Comparison of ENCODE assay signal across 16 cellular contexts in the genomic region with DNA sequence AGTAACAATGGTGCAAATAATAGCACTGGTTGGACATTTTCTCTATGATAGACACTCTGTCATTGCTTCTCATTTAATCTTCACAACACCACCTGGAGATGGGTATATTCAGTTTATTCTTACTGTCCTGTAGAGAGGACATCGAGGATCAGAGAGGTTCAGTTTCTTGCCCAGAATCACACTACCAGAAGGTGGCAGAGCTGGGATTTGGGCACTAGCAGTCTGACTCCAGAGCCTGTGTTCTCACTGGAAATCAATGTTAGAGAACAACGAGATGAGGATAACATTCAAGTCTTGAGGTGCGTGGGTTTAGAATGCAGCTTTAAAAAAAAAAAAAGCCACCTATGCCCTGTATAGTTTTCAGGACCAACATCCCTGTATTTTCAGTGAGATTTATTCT.
A peak's percentile ranks its signal among the peaks of the same experiment; 100 is the strongest.
DNase-seq lines count a peak whose midpoint lies in the region; ATAC-seq, FAIRE-seq and TF ChIP-seq lines count a peak whose summit lies in the region.
"Had no signal": no experiment of that assay in that cellular context is flagged by ENCODE, and none has a peak within 500 bp of the region (broad histone marks: within the 10 kb centered on the region; RNA-seq: fewer than 3 reads in every experiment).

No MANE protein-coding gene starts in this region.

- H3K9me3 ChIP-seq in H1 (ENCODE audit: insufficient read depth in 2 of 2, low read depth in 1 of 2, low read length in 1 of 2) (peaks cover 9 to 11% of the 10 kb centered on the region in 2 experiments), mucosa of descending colon (no peaks in the 10 kb centered on the region)
- H3K9me3 ChIP-seq: BLaER1, Peyer's patch had no signal

- no peak for FAIRE-seq in H1 (lab: Jason Lieb, UNC)
- FAIRE-seq: GM12891 had no signal

- no peak overlapping the region for H2BK120ac ChIP-seq in H1 (replicated peaks; ENCODE audit: low read depth, low read length)

- no peak overlapping the region for H2BK5ac ChIP-seq in H1 (ENCODE audit: low read depth, low read length)

- H3K36me3 Mint-ChIP-seq in Calu3 (ENCODE audit: insufficient read depth, unreplicated experiment) (no peaks in the 10 kb centered on the region), HFFc6 (ENCODE audit: low read depth) (no peaks in the 10 kb centered on the region)
- H3K36me3 Mint-ChIP-seq in activated CD4-positive, alpha-beta T cell treated with anti-CD3 and anti-CD28 coated beads for 36 hours (ENCODE audit: low read depth), result no peaks in the 10 kb centered on the region

- peak; percentile 38 to 51 for TF ChIP-seq RAD21 in H1 (IDR thresholded peaks at IDR 0.05 in 1 of 2, conservative IDR thresholded peaks at IDR 0.05 in 1 of 2; ENCODE audit: low read depth in 2 of 2, low read length in 2 of 2)

- POLR2A ChIA-PET in H1 (lab: Charles Lee; ENCODE audit: partially characterized antibody), result no interaction called here
- POLR2A ChIA-PET in activated CD4-positive, alpha-beta T cell treated with anti-CD3 and anti-CD28 coated beads for 36 hours (lab: Charles Lee), result no interaction called here

- no peak overlapping the region for H3K56ac ChIP-seq in H1 (replicated peaks; ENCODE audit: insufficient read length, low read depth, low read length)

- TF ChIP-seq EP300 in H1 (IDR thresholded peaks at IDR 0.05; ENCODE audit: borderline replicate concordance in 1 of 2, low read depth in 2 of 2, low read length in 2 of 2), result no peak

- no peak overlapping the region for H4K8ac ChIP-seq in H1 (ENCODE audit: extremely low read depth, insufficient read depth, low read length)

- no peak overlapping the region for H3K4me2 ChIP-seq in H1 (ENCODE audit: insufficient read depth in 1 of 2, low read depth in 2 of 2, low read length in 2 of 2)
- H3K4me2 ChIP-seq: BLaER1 had no signal

- no peak overlapping the region for H2BK20ac ChIP-seq in H1 (ENCODE audit: low read length)

- H4K5ac ChIP-seq in H1 (ENCODE audit: insufficient read length, low read depth, low read length), result no peak overlapping the region

- no peak overlapping the region for H3K14ac ChIP-seq in H1 (ENCODE audit: insufficient read length)

- H2BK15ac ChIP-seq in H1 (ENCODE audit: low read length), result no peak overlapping the region

- no peak overlapping the region for H3K23ac ChIP-seq in H1 (ENCODE audit: insufficient read length)

- H2BK12ac ChIP-seq in H1 (ENCODE audit: low read depth, low read length), result no peak overlapping the region

- H3K9me3 Mint-ChIP-seq in Calu3 (ENCODE audit: low read depth, unreplicated experiment) (peaks cover 5% of the 10 kb centered on the region), HFFc6 (no peaks in the 10 kb centered on the region)
- peaks cover 2% of the 10 kb centered on the region for H3K9me3 Mint-ChIP-seq in activated CD4-positive, alpha-beta T cell treated with anti-CD3 and anti-CD28 coated beads for 36 hours (ENCODE audit: low read depth)

- no peaks in the 10 kb centered on the region for H3K79me2 ChIP-seq in H1 (ENCODE audit: control insufficient read depth in 1 of 2, insufficient read depth in 2 of 2, low read length in 2 of 2)

- H3K4me1 Mint-ChIP-seq in Calu3 (ENCODE audit: low read depth, unreplicated experiment) (no peaks in the 10 kb centered on the region), HFFc6 (ENCODE audit: low read depth) (no peaks in the 10 kb centered on the region)
- no peaks in the 10 kb centered on the region for H3K4me1 Mint-ChIP-seq in activated CD4-positive, alpha-beta T cell treated with anti-CD3 and anti-CD28 coated beads for 36 hours

- no peak overlapping the region for H3K27ac ChIP-seq in H1 (ENCODE audit: low read depth, low read length)
- H3K27ac ChIP-seq: BLaER1, Peyer's patch had no signal

- intact Hi-C loops in Calu3 (cut with micrococcal nuclease; ENCODE audit: unreplicated experiment) (no loop called here), mucosa of descending colon (cut with DNase I, micrococcal nuclease) (no loop called here)
- intact Hi-C loops in activated CD4-positive, alpha-beta T cell treated with anti-CD3 and anti-CD28 coated beads for 36 hours (cut with DNase I, micrococcal nuclease), result no loop called here

- H3K18ac ChIP-seq in H1 (ENCODE audit: extremely low read depth, low read length), result no peak overlapping the region

- H3K4me1 ChIP-seq in H1 (replicated peaks in 1 of 4; ENCODE audit: control insufficient read depth in 3 of 4, insufficient read depth in 4 of 4, low read length in 3 of 4) (no peaks in the 10 kb centered on the region), mucosa of descending colon (ENCODE audit: low read depth) (no peaks in the 10 kb centered on the region)
- H3K4me1 ChIP-seq: BLaER1, Peyer's patch had no signal

- no peak overlapping the region for H3K4me3 Mint-ChIP-seq in Calu3 (ENCODE audit: low read depth, unreplicated experiment)
- no peak overlapping the region for H3K4me3 Mint-ChIP-seq in HFFc6
- H3K4me3 Mint-ChIP-seq in activated CD4-positive, alpha-beta T cell treated with anti-CD3 and anti-CD28 coated beads for 36 hours, result no peak overlapping the region

- no peaks in the 10 kb centered on the region for H3K79me1 ChIP-seq in H1 (ENCODE audit: low read depth, low read length)

- H3K36me3 ChIP-seq in H1 (ENCODE audit: control insufficient read depth in 2 of 4, insufficient read depth in 4 of 4, low read length in 3 of 4), result no peaks in the 10 kb centered on the region
- no peaks in the 10 kb centered on the region for H3K36me3 ChIP-seq in mucosa of descending colon (ENCODE audit: low read depth)
- H3K36me3 ChIP-seq: BLaER1, Peyer's patch had no signal

- peak; percentile 5 for DNase-seq in Calu3
- DNase-seq in HFFc6, result no peak
- no peak for DNase-seq in H1 (ENCODE audit: low read depth in 1 of 2, low spot score in 2 of 2)
- DNase-seq in mucosa of descending colon, result peak in 1 of 3 donors; percentile 18
- DNase-seq in activated CD4-positive, alpha-beta T cell treated with anti-CD3 and anti-CD28 coated beads for 36 hours, result no peak
- no peak for DNase-seq in NCI-H146 treated with DMSO at 0.1 percent for 48 hours (lab: John Stamatoyannopoulos, UW; ENCODE audit: unreplicated experiment)
- DNase-seq: KBM-7, NCI-H1092, NCI-H1694, NCI-H446, NCI-H774, Peyer's patch, Right ventricle myocardium superior had no signal

- no peak overlapping the region for H3K4ac ChIP-seq in H1 (replicated peaks; ENCODE audit: insufficient read length, low read depth, low read length)

- H4K91ac ChIP-seq in H1 (replicated peaks; ENCODE audit: insufficient read length, low read length), result no peak overlapping the region

- no peaks in the 10 kb centered on the region for H3K27me3 Mint-ChIP-seq in Calu3 (ENCODE audit: unreplicated experiment)
- H3K27me3 Mint-ChIP-seq in HFFc6 (ENCODE audit: insufficient read depth), result no peaks in the 10 kb centered on the region; the same call in 1 of the 2 replicates
- H3K27me3 Mint-ChIP-seq in activated CD4-positive, alpha-beta T cell treated with anti-CD3 and anti-CD28 coated beads for 36 hours, result peaks cover 3% of the 10 kb centered on the region

- no TSS peak for BruUV-seq in Calu3 (replicated peaks; lab: Mats Ljungman, UMichigan)

- TF ChIP-seq CTCF in Calu3 (IDR thresholded peaks at IDR 0.05; ENCODE audit: unreplicated experiment), result no peak
- TF ChIP-seq CTCF in HFFc6 (IDR thresholded peaks at IDR 0.05), result peak; percentile 25; the same call in 1 of the 2 replicates
- TF ChIP-seq CTCF in H1 (IDR thresholded peaks at IDR 0.05; ENCODE audit: control extremely low read depth in 1 of 3, insufficient read depth in 1 of 3, low read depth in 1 of 3, low read length in 3 of 3), result peak in 2 of 3 experiments; percentile 22 to 23; a peak in 1 of 4 replicates
- no peak for TF ChIP-seq CTCF in mucosa of descending colon (IDR thresholded peaks at IDR 0.05)

- no peaks in the 10 kb centered on the region for H3K23me2 ChIP-seq in H1 (ENCODE audit: low read depth, low read length)

- ATAC-seq in mucosa of descending colon (peak; percentile 22), HG02610 (IDR thresholded peaks at IDR 0.05; ENCODE audit: unreplicated experiment) (no peak)
- no peak for ATAC-seq in activated CD4-positive, alpha-beta T cell treated with anti-CD3 and anti-CD28 coated beads for 36 hours

- WGBS in H1 (ENCODE audit: extremely low coverage in 1 of 2, insufficient coverage in 1 of 2, insufficient read length in 1 of 2, insufficient replicate concordance in 2 of 2, low coverage in 1 of 2, low lambda C conversion rate in 2 of 2, missing lambda C conversion rate in 1 of 2), 2 experiments, result 80% methylated on average over 3 of the region's 3 CpGs; no CpG with 5 or more reads in 1 of the 2 experiments

- H3K9ac ChIP-seq in H1 (replicated peaks in 1 of 4; ENCODE audit: extremely low read depth in 1 of 4, low read depth in 3 of 4, low read length in 3 of 4), result no peak overlapping the region
- H3K9ac ChIP-seq: BLaER1 had no signal

- H3K4me3 ChIP-seq in H1 (ENCODE audit: extremely low read depth in 1 of 4, insufficient read depth in 2 of 4, low read depth in 3 of 4, low read length in 4 of 4) (no peak overlapping the region), mucosa of descending colon (no peak overlapping the region)
- H3K4me3 ChIP-seq: BLaER1, Peyer's patch had no signal

- H4K20me1 ChIP-seq in H1 (replicated peaks in 1 of 2; ENCODE audit: control insufficient read depth in 1 of 2, insufficient read depth in 2 of 2, low read length in 2 of 2), result no peaks in the 10 kb centered on the region
- H4K20me1 ChIP-seq: BLaER1 had no signal

- H3K27ac Mint-ChIP-seq in Calu3 (ENCODE audit: unreplicated experiment) (no peak overlapping the region), HFFc6 (no peak overlapping the region)
- no peak overlapping the region for H3K27ac Mint-ChIP-seq in activated CD4-positive, alpha-beta T cell treated with anti-CD3 and anti-CD28 coated beads for 36 hours

- H3K27me3 ChIP-seq in H1 (replicated peaks in 1 of 4; ENCODE audit: control insufficient read depth in 3 of 4, extremely low read depth in 1 of 4, insufficient read depth in 3 of 4, low read length in 3 of 4), result no peaks in the 10 kb centered on the region
- H3K27me3 ChIP-seq: BLaER1, Peyer's patch had no signal

- TF ChIP-seq POLR2A in H1 (IDR thresholded peaks at IDR 0.05; ENCODE audit: control extremely low read depth in 1 of 2, low read depth in 2 of 2, low read length in 2 of 2), result no peak

- no peak overlapping the region for H2AK5ac ChIP-seq in H1 (ENCODE audit: low read depth, low read length)

- CTCF ChIA-PET in Calu3 (lab: Charles Lee), result no interaction called here
- CTCF ChIA-PET in H1 (lab: Charles Lee; ENCODE audit: partially characterized antibody), result interaction anchor here (1.5 kb wide), 1 partner anchor 14 kb away, joined by 3 read pairs; no protein-coding TSS in a partner anchor
- CTCF ChIA-PET in activated CD4-positive, alpha-beta T cell treated with anti-CD3 and anti-CD28 coated beads for 36 hours (lab: Charles Lee), result no interaction called here

- no peak overlapping the region for H2AFZ ChIP-seq in H1 (ENCODE audit: low read length)

TF ChIP-seq in H1, 55 proteins besides CTCF, POLR2A, EP300 and RAD21:
- TF ChIP-seq RFX5 (IDR thresholded peaks at IDR 0.05; ENCODE audit: borderline replicate concordance, low read depth, low read length), result no peak

Comparison
In these comparisons a context has a peak if more than half of its experiments do, and no peak if none do; other contexts are left out.
1. CTCF ChIP-seq: peak in HFFc6 (single experiment) and H1 (2 of 3); none in Calu3 (single experiment) and mucosa of descending colon (single experiment).